Comparison of ENCODE assay signal across 19 cellular contexts in genomic region chr4:8365353-8365752, GRCh38.
DNase-seq lines count a peak whose midpoint lies in the region; ATAC-seq, FAIRE-seq and TF ChIP-seq lines count a peak whose summit lies in the region.
"Had no signal": no experiment of that assay in that cellular context is flagged by ENCODE, and none has a peak within 500 bp of the region (broad histone marks: within the 10 kb centered on the region; RNA-seq: fewer than 3 reads in every experiment).

No MANE protein-coding gene starts in this region.

- H3K27ac Mint-ChIP-seq in activated naive CD8-positive, alpha-beta T cell treated with anti-CD3 and anti-CD28 coated beads, Interleukin-2, amount 50 U/mL, for 24 hours = no peak overlapping the region
- H3K27ac Mint-ChIP-seq: CD4-positive, alpha-beta memory T cell; H9 had no signal

- no peak overlapping the region for H2AFZ ChIP-seq in osteoblast (ENCODE audit: low read length)

- H3K9ac ChIP-seq in kidney (ENCODE audit: low read length in 2 of 2) = no peak overlapping the region

- no peak overlapping the region for H3K4me3 ChIP-seq in heart right ventricle
- H3K4me3 ChIP-seq in kidney (ENCODE audit: low read length in 2 of 2) = no peak overlapping the region
- no peak overlapping the region for H3K4me3 ChIP-seq in osteoblast (ENCODE audit: insufficient read depth, low read length)
- no peak overlapping the region for H3K4me3 ChIP-seq in aorta (ENCODE audit: low read length in 2 of 2)

- no peak for ATAC-seq in left ventricle myocardium superior
- no peak for ATAC-seq in heart right ventricle
- no peak for ATAC-seq in aorta (ENCODE audit: low FRiP score)
- no peak for ATAC-seq in activated naive CD8-positive, alpha-beta T cell treated with anti-CD3 and anti-CD28 coated beads, Interleukin-2, amount 50 U/mL, for 24 hours
- no peak for ATAC-seq in GM21526 (IDR thresholded peaks at IDR 0.05; ENCODE audit: low FRiP score, unreplicated experiment)

- peaks cover 0 to 37% (median 15%) of the 10 kb centered on the region in 9 donors for H3K36me3 ChIP-seq in heart right ventricle
- H3K36me3 ChIP-seq in kidney (ENCODE audit: control insufficient read depth in 1 of 2, insufficient read depth in 2 of 2, low read length in 2 of 2) = peaks cover 0 to 2% of the 10 kb centered on the region in 2 donors
- H3K36me3 ChIP-seq in osteoblast (ENCODE audit: insufficient read depth, low read length) = no peaks in the 10 kb centered on the region
- H3K36me3 ChIP-seq in aorta (ENCODE audit: control insufficient read depth in 1 of 2, insufficient read depth in 2 of 2, low read length in 1 of 2) = no peaks in the 10 kb centered on the region

- H3K36me3 Mint-ChIP-seq in activated naive CD8-positive, alpha-beta T cell treated with anti-CD3 and anti-CD28 coated beads, Interleukin-2, amount 50 U/mL, for 24 hours (ENCODE audit: low read depth) = peaks cover 13% of the 10 kb centered on the region

- no peak for FAIRE-seq in kidney (lab: Jason Lieb, UNC)
- FAIRE-seq: A204.1, GM12892, H1, HTR-8/SVneo had no signal

- H3K4me3 Mint-ChIP-seq in activated naive CD8-positive, alpha-beta T cell treated with anti-CD3 and anti-CD28 coated beads, Interleukin-2, amount 50 U/mL, for 24 hours = no peak overlapping the region
- H3K4me3 Mint-ChIP-seq: CD4-positive, alpha-beta memory T cell; H9 had no signal

- H3K4me2 ChIP-seq in osteoblast (ENCODE audit: insufficient read depth, low read length) = no peak overlapping the region

- H3K4me1 Mint-ChIP-seq in activated naive CD8-positive, alpha-beta T cell treated with anti-CD3 and anti-CD28 coated beads, Interleukin-2, amount 50 U/mL, for 24 hours = no peaks in the 10 kb centered on the region
- H3K4me1 Mint-ChIP-seq: CD4-positive, alpha-beta memory T cell had no signal

- H4K20me1 ChIP-seq in osteoblast (ENCODE audit: insufficient read depth, low read length) = no peaks in the 10 kb centered on the region

- H3K27me3 ChIP-seq in heart right ventricle (no peaks in the 10 kb centered on the region), osteoblast (ENCODE audit: insufficient read depth, low read length) (no peaks in the 10 kb centered on the region), aorta (ENCODE audit: control insufficient read depth in 1 of 2, insufficient read depth in 2 of 2, low read length in 1 of 2) (no peaks in the 10 kb centered on the region)

- H3K4me1 ChIP-seq in heart right ventricle = peaks cover 0 to 31% (median 0%) of the 10 kb centered on the region in 9 donors
- no peaks in the 10 kb centered on the region for H3K4me1 ChIP-seq in kidney (ENCODE audit: control insufficient read depth in 1 of 2, insufficient read depth in 1 of 2, low read depth in 1 of 2, low read length in 2 of 2)
- H3K4me1 ChIP-seq in osteoblast (ENCODE audit: insufficient read depth, low read length) = no peaks in the 10 kb centered on the region
- peaks cover 0 to 3% of the 10 kb centered on the region in 2 donors for H3K4me1 ChIP-seq in aorta (ENCODE audit: control insufficient read depth in 1 of 2, insufficient read depth in 2 of 2, low read length in 2 of 2)

- H3K27me3 Mint-ChIP-seq in activated naive CD8-positive, alpha-beta T cell treated with anti-CD3 and anti-CD28 coated beads, Interleukin-2, amount 50 U/mL, for 24 hours = no peaks in the 10 kb centered on the region
- H3K27me3 Mint-ChIP-seq: CD4-positive, alpha-beta memory T cell had no signal

- intact Hi-C loops in left ventricle myocardium superior (cut with micrococcal nuclease) = no loop called here
- intact Hi-C loops in heart right ventricle (cut with DNase I) = loop anchor here in 1 of 10 donors (10.0 kb wide), 1 partner anchor 529 kb away; no protein-coding TSS in a partner anchor
- intact Hi-C loops in kidney (cut with DNase I) = no loop called here
- intact Hi-C loops in aorta (cut with DNase I) = no loop called here

- H3K9me3 Mint-ChIP-seq in activated naive CD8-positive, alpha-beta T cell treated with anti-CD3 and anti-CD28 coated beads, Interleukin-2, amount 50 U/mL, for 24 hours = no peaks in the 10 kb centered on the region

- TF ChIP-seq CTCF in heart right ventricle (IDR thresholded peaks at IDR 0.05) = no peak
- TF ChIP-seq CTCF in kidney (IDR thresholded peaks at IDR 0.05; ENCODE audit: borderline replicate concordance, extremely low read depth, insufficient read depth) = no peak
- no peak for TF ChIP-seq CTCF in osteoblast (IDR thresholded peaks at IDR 0.05; ENCODE audit: extremely low read depth, low read depth, low read length)

- DNase-seq in left ventricle myocardium superior (peak; percentile 22), heart right ventricle (no peak), kidney (peak; percentile 49), osteoblast (ENCODE audit: insufficient read length, low spot score, missing footprints) (peak; percentile 30), aorta (peak; percentile 13 to 32)
- DNase-seq in activated naive CD8-positive, alpha-beta T cell treated with anti-CD3 and anti-CD28 coated beads, Interleukin-2, amount 50 U/mL, for 24 hours = no peak
- DNase-seq: AML-193; CD4-positive, alpha-beta memory T cell; DMS153; DMS79; GDM1; H9; IMR-90 had no signal

- WGBS in heart right ventricle, 2 donors = 89 to 92% methylated on average over 13 of the region's 13 CpGs
- WGBS in aorta, 2 donors = 90 to 93% methylated on average over 13 of the region's 13 CpGs

- H3K79me2 ChIP-seq in osteoblast (ENCODE audit: insufficient read depth, low read length) = no peaks in the 10 kb centered on the region

- H3K27ac ChIP-seq in heart right ventricle = no peak overlapping the region
- no peak overlapping the region for H3K27ac ChIP-seq in kidney (ENCODE audit: low read depth in 2 of 2, low read length in 2 of 2)
- H3K27ac ChIP-seq in osteoblast (ENCODE audit: low read depth, low read length) = no peak overlapping the region
- H3K27ac ChIP-seq in aorta (ENCODE audit: low read depth in 1 of 2, low read length in 2 of 2) = no peak overlapping the region
- H3K27ac ChIP-seq: C4-2B had no signal

- H3K9me3 ChIP-seq in heart right ventricle = peaks cover 0 to 11% (median 0%) of the 10 kb centered on the region in 11 donors
- H3K9me3 ChIP-seq in kidney (ENCODE audit: control insufficient read depth in 1 of 2, low read length in 2 of 2) = peaks cover 0 to 3% of the 10 kb centered on the region in 2 donors
- H3K9me3 ChIP-seq in osteoblast (ENCODE audit: low read depth, low read length) = no peaks in the 10 kb centered on the region
- H3K9me3 ChIP-seq in aorta (ENCODE audit: control insufficient read depth, low read length) = no peaks in the 10 kb centered on the region

Comparison
In these comparisons a context has a peak if more than half of its experiments do, and no peak if none do; other contexts are left out.
1. DNase-seq: peak in left ventricle myocardium superior (single experiment), kidney (single experiment), osteoblast (single experiment) and aorta (2 of 2); none in heart right ventricle (0 of 2) and activated naive CD8-positive, alpha-beta T cell treated with anti-CD3 and anti-CD28 coated beads, Interleukin-2, amount 50 U/mL, for 24 hours (single experiment).